Comparison of ENCODE assay signal across 24 cellular contexts in the genomic region with DNA sequence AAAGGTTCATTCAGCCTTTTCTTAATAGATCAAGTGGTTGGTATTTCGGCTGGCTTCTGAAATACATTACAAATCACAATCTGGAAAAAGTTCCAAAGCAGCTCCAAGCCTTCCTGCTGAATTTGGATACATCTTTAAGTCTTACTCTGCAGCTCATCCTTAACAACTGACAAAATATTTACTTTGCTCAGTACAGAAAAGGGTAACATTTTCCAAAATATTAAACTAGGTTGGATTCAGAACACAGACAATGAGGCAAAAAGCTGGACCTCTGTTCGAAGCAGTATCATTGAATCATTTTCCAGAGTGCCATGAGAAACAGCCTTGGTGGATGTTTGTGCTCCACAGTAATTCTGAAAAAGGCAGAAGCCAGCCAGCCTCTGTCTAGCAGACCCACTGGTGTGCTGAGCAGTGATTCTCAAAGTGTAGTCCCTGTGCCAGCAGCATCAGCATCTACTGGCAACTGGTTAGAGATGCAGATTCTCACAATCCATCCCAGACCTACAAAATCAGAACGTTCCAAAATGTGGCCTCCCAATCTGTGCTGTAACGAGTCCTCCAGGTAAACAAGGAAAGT.
A peak's percentile ranks its signal among the peaks of the same experiment; 100 is the strongest.
DNase-seq lines count a peak whose midpoint lies in the region; FAIRE-seq and TF ChIP-seq lines count a peak whose summit lies in the region.
"Had no signal": no experiment of that assay in that cellular context is flagged by ENCODE, and none has a peak within 500 bp of the region (broad histone marks: within the 10 kb centered on the region; RNA-seq: fewer than 3 reads in every experiment).

No MANE protein-coding gene starts in this region.

- FAIRE-seq in keratinocyte (lab: Jason Lieb, UNC) = peak; percentile 59
- FAIRE-seq: endothelial cell of umbilical vein, GM12878 had no signal

- H3K27me3 ChIP-seq in cardiac muscle cell (no peaks in the 10 kb centered on the region), keratinocyte (ENCODE audit: control insufficient read depth, extremely low read depth, insufficient read depth, low read length) (no peaks in the 10 kb centered on the region), rectal smooth muscle tissue (ENCODE audit: control insufficient read depth, insufficient read depth, low read length) (no peaks in the 10 kb centered on the region)
- H3K27me3 ChIP-seq: dorsolateral prefrontal cortex, foreskin keratinocyte, testis had no signal

- H4K20me1 ChIP-seq in keratinocyte (ENCODE audit: control insufficient read depth, extremely low read depth, insufficient read depth, low read length) = no peaks in the 10 kb centered on the region

- no peak overlapping the region for H3K9ac ChIP-seq in keratinocyte (ENCODE audit: control insufficient read depth, extremely low read depth, insufficient read depth, low read length)
- H3K9ac ChIP-seq in rectal smooth muscle tissue (ENCODE audit: low read length) = no peak overlapping the region

- no peak overlapping the region for H3K4me2 ChIP-seq in keratinocyte (ENCODE audit: control insufficient read depth, extremely low read depth, insufficient read depth, low read depth, low read length)

- intact Hi-C loops in cardiac septum (cut with DNase I) = loop anchor here (5.0 to 10.0 kb wide), 2 partner anchors 161 to 278 kb away; a partner anchor contains a TSS

- no peak overlapping the region for H3K4me3 ChIP-seq in cardiac muscle cell
- H3K4me3 ChIP-seq in keratinocyte (ENCODE audit: control insufficient read depth in 2 of 3, extremely low read depth in 1 of 3, insufficient read depth in 2 of 3, low read depth in 1 of 3, low read length in 3 of 3) = no peak overlapping the region
- H3K4me3 ChIP-seq in rectal smooth muscle tissue (ENCODE audit: low read length) = no peak overlapping the region
- H3K4me3 ChIP-seq: dorsolateral prefrontal cortex, GM12878, testis had no signal

- TF ChIP-seq CTCF in cardiac muscle cell (IDR thresholded peaks at IDR 0.05; ENCODE audit: low read depth, low read length) = no peak
- no peak for TF ChIP-seq CTCF in keratinocyte (optimal IDR thresholded peaks at IDR 0.05 in 1 of 3, IDR thresholded peaks at IDR 0.05 in 1 of 3, conservative IDR thresholded peaks at IDR 0.05 in 1 of 3; ENCODE audit: extremely low read depth in 1 of 3, insufficient read depth in 2 of 3, low read length in 3 of 3)

- H3K27ac ChIP-seq in cardiac muscle cell (peak overlapping the region; percentile 84), keratinocyte (ENCODE audit: control insufficient read depth, insufficient read depth, low read length) (no peak overlapping the region), rectal smooth muscle tissue (ENCODE audit: low read depth, low read length) (peak overlapping the region; percentile 27)
- H3K27ac ChIP-seq: foreskin keratinocyte had no signal

- no peaks in the 10 kb centered on the region for H3K79me2 ChIP-seq in keratinocyte (ENCODE audit: control insufficient read depth, insufficient read depth, low read length)

- H3K36me3 ChIP-seq in cardiac muscle cell (no peaks in the 10 kb centered on the region), keratinocyte (ENCODE audit: control insufficient read depth in 2 of 2, extremely low read depth in 1 of 2, insufficient read depth in 2 of 2, low read length in 2 of 2) (peaks cover 0 to 2% of the 10 kb centered on the region in 2 experiments), rectal smooth muscle tissue (ENCODE audit: control insufficient read depth, insufficient read depth, low read length) (no peaks in the 10 kb centered on the region)

- no peak overlapping the region for H2AFZ ChIP-seq in keratinocyte (ENCODE audit: control insufficient read depth, low read length)

- DNase-seq in cardiac muscle cell (ENCODE audit: low read depth in 1 of 2, low spot score in 1 of 2) = no peak
- no peak for DNase-seq in cardiac septum (ENCODE audit: low spot score)
- DNase-seq in keratinocyte (ENCODE audit: low read depth, low spot score) = no peak
- DNase-seq in NCI-H2171 (lab: John Stamatoyannopoulos, UW) = no peak
- DNase-seq in D341Med (ENCODE audit: low spot score) = no peak
- no peak for DNase-seq in activated CD4-positive, alpha-beta T cell treated with anti-CD3 and anti-CD28 coated beads, Interleukin-2, amount 50 U/mL, for 48 hours
- DNase-seq in NCI-H1417 (lab: John Stamatoyannopoulos, UW) = no peak
- DNase-seq: 8988T; activated CD4-positive, CD25-positive, alpha-beta regulatory T cell treated with anti-CD3 and anti-CD28 coated beads, Interleukin-2, amount 50 U/mL, for 72 hours; activated CD8-positive, alpha-beta T cell treated with anti-CD3 and anti-CD28 coated beads, Interleukin-2, amount 10 ng/mL, durations not matched to agents 7 days and 5 days; amniotic stem cell; CD8-positive, alpha-beta T cell; central memory CD4-positive, alpha-beta T cell; foreskin keratinocyte; Karpas-422; NCI-H2029; NCI-H226; SHP77 treated with DMSO at 0.1 percent for 48 hours; T-cell; testis had no signal

- no peaks in the 10 kb centered on the region for H3K9me1 ChIP-seq in keratinocyte (ENCODE audit: control insufficient read depth, extremely low read depth, insufficient read depth, low read length)

- H3K4me1 ChIP-seq in cardiac muscle cell (ENCODE audit: low read depth) (peaks cover 35% of the 10 kb centered on the region), keratinocyte (ENCODE audit: control insufficient read depth, extremely low read depth, insufficient read depth, low read length) (peaks cover 23% of the 10 kb centered on the region), rectal smooth muscle tissue (ENCODE audit: control insufficient read depth, insufficient read depth, low read length) (peaks cover 14% of the 10 kb centered on the region)

- dilution Hi-C loops in keratinocyte (cut with MboI; ENCODE audit: extremely low pct_ligation_motif_present, low sequenced_read_pairs) = no loop called here

- H3K9me3 ChIP-seq in cardiac muscle cell (ENCODE audit: low read depth) (no peaks in the 10 kb centered on the region), keratinocyte (ENCODE audit: control insufficient read depth, low read depth, low read length) (no peaks in the 10 kb centered on the region)
- H3K9me3 ChIP-seq: testis had no signal
